Comparison of ENCODE assay signal across 11 cellular contexts in the genomic region with DNA sequence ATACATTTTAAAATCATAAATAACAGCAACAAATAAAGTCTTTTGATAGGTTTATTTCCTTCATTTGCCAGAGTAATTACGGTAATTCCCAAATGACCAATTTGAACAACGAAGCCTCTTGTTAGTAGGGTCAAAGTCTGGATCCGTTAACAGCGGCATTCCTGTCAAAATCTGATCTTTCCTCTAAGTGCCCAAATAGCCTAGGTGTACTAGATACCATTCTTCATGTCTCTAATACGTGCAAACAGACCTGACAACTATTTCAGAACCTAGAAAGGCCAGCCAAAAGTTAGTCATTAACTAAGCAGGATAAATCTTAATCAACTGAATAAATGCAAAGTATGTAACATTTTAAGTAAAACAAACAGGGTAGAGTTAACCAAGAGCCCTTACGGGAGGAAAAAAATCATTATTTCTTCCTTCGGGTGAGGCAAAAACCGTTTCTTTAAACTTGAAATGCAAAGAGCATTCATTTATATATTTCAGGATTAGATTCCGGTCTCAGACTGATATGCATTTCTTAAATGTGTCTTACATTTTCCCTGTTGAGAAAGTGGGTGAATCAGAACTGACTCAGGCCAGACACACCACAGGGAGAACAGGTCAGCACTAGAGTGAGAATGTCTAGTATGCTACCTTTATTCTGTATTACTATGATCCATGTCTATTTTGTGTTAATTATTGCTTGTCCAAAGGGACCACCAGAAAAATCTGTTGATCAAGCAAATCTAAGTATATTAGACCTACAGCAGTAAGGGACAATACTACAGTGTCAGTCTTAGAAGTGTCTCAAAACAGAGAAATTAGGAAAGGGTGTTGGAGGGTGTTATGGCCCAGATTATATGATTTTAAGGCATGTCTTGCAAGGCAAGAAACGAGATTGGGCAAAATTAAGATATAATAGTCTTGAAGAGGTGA.
DNase-seq lines count a peak whose midpoint lies in the region; ATAC-seq and TF ChIP-seq lines count a peak whose summit lies in the region.
"Had no signal": no experiment of that assay in that cellular context is flagged by ENCODE, and none has a peak within 500 bp of the region (broad histone marks: within the 10 kb centered on the region; RNA-seq: fewer than 3 reads in every experiment).

No MANE protein-coding gene starts in this region.

- ATAC-seq in left lung (peak; percentile 84), HG03196 (IDR thresholded peaks at IDR 0.05; ENCODE audit: unreplicated experiment) (no peak), HG02763 (IDR thresholded peaks at IDR 0.05; ENCODE audit: unreplicated experiment) (no peak), HG02588 (IDR thresholded peaks at IDR 0.05; ENCODE audit: unreplicated experiment) (no peak)

- DNase-seq in AG08395 (ENCODE audit: low spot score): peak; percentile 80
- peak; percentile 12 for DNase-seq in NCI-H2081 treated with DMSO at 0.1 percent for 48 hours (lab: John Stamatoyannopoulos, UW)
- no peak for DNase-seq in chondrocyte (ENCODE audit: low spot score)
- DNase-seq in left lung: no peak
- no peak for DNase-seq in effector CD4-positive, alpha-beta T cell
- DNase-seq: GDM1 had no signal

- intact Hi-C loops in left lung (cut with DNase I): no loop called here

- peaks cover 6% of the 10 kb centered on the region for H3K9me3 Mint-ChIP-seq in chondrocyte (ENCODE audit: low read depth)
- H3K9me3 Mint-ChIP-seq: activated naive CD4-positive, alpha-beta T cell treated with anti-CD3 and anti-CD28 coated beads, Interleukin-2, amount 50 U/mL, for 24 hours had no signal

- H3K4me3 ChIP-seq in left lung: no peak overlapping the region

- no peaks in the 10 kb centered on the region for H3K4me1 ChIP-seq in left lung

- no peaks in the 10 kb centered on the region for H3K36me3 Mint-ChIP-seq in chondrocyte (ENCODE audit: low read depth)
- H3K36me3 Mint-ChIP-seq: activated naive CD4-positive, alpha-beta T cell treated with anti-CD3 and anti-CD28 coated beads, Interleukin-2, amount 50 U/mL, for 24 hours had no signal

- peak overlapping the region; percentile 49 for H3K27ac Mint-ChIP-seq in chondrocyte (ENCODE audit: unreplicated experiment)
- H3K27ac Mint-ChIP-seq: activated naive CD4-positive, alpha-beta T cell treated with anti-CD3 and anti-CD28 coated beads, Interleukin-2, amount 50 U/mL, for 24 hours; B cell had no signal

- H3K36me3 ChIP-seq in left lung: no peaks in the 10 kb centered on the region

- H3K4me3 Mint-ChIP-seq in chondrocyte (ENCODE audit: unreplicated experiment): no peak overlapping the region
- H3K4me3 Mint-ChIP-seq: activated naive CD4-positive, alpha-beta T cell treated with anti-CD3 and anti-CD28 coated beads, Interleukin-2, amount 50 U/mL, for 24 hours; B cell had no signal

- H3K9me3 ChIP-seq in left lung: no peaks in the 10 kb centered on the region

- H3K27me3 Mint-ChIP-seq in chondrocyte (ENCODE audit: low read depth): no peaks in the 10 kb centered on the region
- H3K27me3 Mint-ChIP-seq: B cell had no signal

- peak overlapping the region in 1 of 2 donors; percentile 14 for H3K27ac ChIP-seq in left lung

- no peaks in the 10 kb centered on the region for H3K27me3 ChIP-seq in left lung

- TF ChIP-seq CTCF in chondrocyte (IDR thresholded peaks at IDR 0.05): no peak
- no peak for TF ChIP-seq CTCF in left lung (IDR thresholded peaks at IDR 0.05)

- peaks cover 17% of the 10 kb centered on the region for H3K4me1 Mint-ChIP-seq in chondrocyte (ENCODE audit: low read depth)
- H3K4me1 Mint-ChIP-seq: activated naive CD4-positive, alpha-beta T cell treated with anti-CD3 and anti-CD28 coated beads, Interleukin-2, amount 50 U/mL, for 24 hours had no signal

Comparison
In these comparisons a context has a peak if more than half of its experiments do, and no peak if none do; other contexts are left out.
1. DNase-seq: peak in AG08395 (single experiment) and NCI-H2081 treated with DMSO at 0.1 percent for 48 hours (single experiment); none in chondrocyte (single experiment), left lung (0 of 2) and effector CD4-positive, alpha-beta T cell (single experiment).